In the genomic region with DNA sequence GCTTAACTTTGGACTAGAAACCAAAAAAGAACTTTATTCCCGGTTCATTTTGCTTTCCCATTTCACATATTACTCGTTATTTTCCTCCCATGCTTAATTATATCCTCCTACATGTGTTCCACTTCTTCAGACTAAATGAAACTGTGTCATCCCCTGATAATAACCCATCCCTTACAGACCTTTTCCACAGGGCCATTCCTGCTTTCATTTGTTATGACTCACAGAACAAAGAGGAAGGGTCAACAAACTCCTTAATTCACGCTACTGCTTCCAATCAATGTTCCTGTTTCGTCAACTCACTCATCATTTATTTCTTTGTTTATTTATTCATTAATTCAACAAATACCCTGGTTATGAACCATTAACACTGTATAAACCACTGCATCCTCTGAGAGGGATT, we compare ENCODE assay signal across 4 cellular contexts.
TF ChIP-seq lines count a peak whose summit lies in the region.

No MANE protein-coding gene starts in this region.

TF ChIP-seq in HepG2, 621 proteins besides CTCF, POLR2A, EP300 and RAD21 (continued from another document):
- no peak for TF ChIP-seq ZNF317 (CRISPR knock-in tag; IDR thresholded peaks at IDR 0.05)
TF ChIP-seq in HepG2: peak in this region for 1.

TF ChIP-seq in HEK293T, 16 proteins besides CTCF, POLR2A, EP300 and RAD21 (continued from another document):
- TF ChIP-seq BHLHE40 (IDR thresholded peaks at IDR 0.05; ENCODE audit: borderline replicate concordance), result no peak
- TF ChIP-seq L3MBTL2 (conservative IDR thresholded peaks at IDR 0.05), result no peak
- TF ChIP-seq HDGF (IDR thresholded peaks at IDR 0.05; ENCODE audit: borderline replicate concordance), result no peak
- no peak for TF ChIP-seq SUZ12 (IDR thresholded peaks at IDR 0.05)
- no peak for TF ChIP-seq ELF4 (IDR thresholded peaks at IDR 0.05)
- TF ChIP-seq SP1 (IDR thresholded peaks at IDR 0.05), result no peak
- TF ChIP-seq TARDBP (IDR thresholded peaks at IDR 0.05), result no peak
- no peak for TF ChIP-seq FOXK2 (IDR thresholded peaks at IDR 0.05)
- TF ChIP-seq, protein P1, sequence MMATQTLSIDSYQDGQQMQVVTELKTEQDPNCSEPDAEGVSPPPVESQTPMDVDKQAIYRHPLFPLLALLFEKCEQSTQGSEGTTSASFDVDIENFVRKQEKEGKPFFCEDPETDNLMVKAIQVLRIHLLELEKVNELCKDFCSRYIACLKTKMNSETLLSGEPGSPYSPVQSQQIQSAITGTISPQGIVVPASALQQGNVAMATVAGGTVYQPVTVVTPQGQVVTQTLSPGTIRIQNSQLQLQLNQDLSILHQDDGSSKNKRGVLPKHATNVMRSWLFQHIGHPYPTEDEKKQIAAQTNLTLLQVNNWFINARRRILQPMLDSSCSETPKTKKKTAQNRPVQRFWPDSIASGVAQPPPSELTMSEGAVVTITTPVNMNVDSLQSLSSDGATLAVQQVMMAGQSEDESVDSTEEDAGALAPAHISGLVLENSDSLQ (IDR thresholded peaks at IDR 0.05), result no peak
TF ChIP-seq in HEK293T: peak in this region for 0.

TF ChIP-seq in WTC11, 78 proteins besides CTCF, POLR2A, EP300 and RAD21 (continued from another document):
- TF ChIP-seq, protein P2, sequence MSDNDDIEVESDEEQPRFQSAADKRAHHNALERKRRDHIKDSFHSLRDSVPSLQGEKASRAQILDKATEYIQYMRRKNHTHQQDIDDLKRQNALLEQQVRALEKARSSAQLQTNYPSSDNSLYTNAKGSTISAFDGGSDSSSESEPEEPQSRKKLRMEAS (CRISPR knock-in tag; IDR thresholded peaks at IDR 0.05), result no peak
- TF ChIP-seq KAT7 (CRISPR knock-in tag; IDR thresholded peaks at IDR 0.05; ENCODE audit: borderline replicate concordance) (no peak), JUN (CRISPR knock-in tag; IDR thresholded peaks at IDR 0.05) (no peak), ZNF317 (CRISPR knock-in tag; IDR thresholded peaks at IDR 0.05; ENCODE audit: borderline replicate concordance, low read depth) (no peak), SMAD3 (CRISPR knock-in tag; IDR thresholded peaks at IDR 0.05; ENCODE audit: borderline replicate concordance) (no peak), FOXP1 (CRISPR knock-in tag; IDR thresholded peaks at IDR 0.05; ENCODE audit: borderline replicate concordance) (no peak)
- TF ChIP-seq, protein P3, sequence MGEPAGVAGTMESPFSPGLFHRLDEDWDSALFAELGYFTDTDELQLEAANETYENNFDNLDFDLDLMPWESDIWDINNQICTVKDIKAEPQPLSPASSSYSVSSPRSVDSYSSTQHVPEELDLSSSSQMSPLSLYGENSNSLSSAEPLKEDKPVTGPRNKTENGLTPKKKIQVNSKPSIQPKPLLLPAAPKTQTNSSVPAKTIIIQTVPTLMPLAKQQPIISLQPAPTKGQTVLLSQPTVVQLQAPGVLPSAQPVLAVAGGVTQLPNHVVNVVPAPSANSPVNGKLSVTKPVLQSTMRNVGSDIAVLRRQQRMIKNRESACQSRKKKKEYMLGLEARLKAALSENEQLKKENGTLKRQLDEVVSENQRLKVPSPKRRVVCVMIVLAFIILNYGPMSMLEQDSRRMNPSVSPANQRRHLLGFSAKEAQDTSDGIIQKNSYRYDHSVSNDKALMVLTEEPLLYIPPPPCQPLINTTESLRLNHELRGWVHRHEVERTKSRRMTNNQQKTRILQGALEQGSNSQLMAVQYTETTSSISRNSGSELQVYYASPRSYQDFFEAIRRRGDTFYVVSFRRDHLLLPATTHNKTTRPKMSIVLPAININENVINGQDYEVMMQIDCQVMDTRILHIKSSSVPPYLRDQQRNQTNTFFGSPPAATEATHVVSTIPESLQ (CRISPR knock-in tag; IDR thresholded peaks at IDR 0.05), result no peak

TF ChIP-seq in GM12891, 5 proteins besides CTCF, POLR2A, EP300 and RAD21 (continued from another document):
- TF ChIP-seq PAX5 (IDR thresholded peaks at IDR 0.05; ENCODE audit: insufficient read depth, low read length, severe bottlenecking) (no peak), TAF1 (IDR thresholded peaks at IDR 0.05; ENCODE audit: low read depth, low read length) (no peak), POU2F2 (IDR thresholded peaks at IDR 0.05; ENCODE audit: low read depth, low read length) (no peak), POLR2AphosphoS5 (IDR thresholded peaks at IDR 0.05; ENCODE audit: low read depth, low read length) (no peak)
